13 cellular contexts compared by ENCODE assay signal in the genomic region with DNA sequence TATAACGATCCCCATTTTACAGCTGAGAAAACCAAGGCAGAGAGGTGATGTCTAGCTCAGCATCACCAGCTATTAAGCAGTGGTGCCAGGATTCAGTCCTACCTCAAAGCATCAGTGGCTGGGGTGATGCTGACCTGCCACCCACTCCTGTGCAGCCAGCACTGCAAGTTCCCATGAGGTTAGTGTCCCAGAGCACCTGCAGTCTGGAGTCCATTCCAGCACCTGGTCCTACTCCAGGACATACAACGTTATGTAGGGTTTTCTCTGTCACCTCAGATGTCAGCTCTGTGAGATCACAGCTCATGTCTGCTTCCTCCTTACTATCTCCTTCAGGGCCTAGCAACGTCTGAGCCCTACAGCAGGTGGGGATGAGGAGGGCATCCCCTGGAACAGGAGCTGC.
"Had no signal": no experiment of that assay in that cellular context is flagged by ENCODE, and none has a peak within 500 bp of the region (broad histone marks: within the 10 kb centered on the region; RNA-seq: fewer than 3 reads in every experiment).

No MANE protein-coding gene starts in this region.

- H3K79me2 ChIP-seq: hepatocyte had no signal

- H3K36me3 ChIP-seq: adrenal gland, ovary, SJCRH30, tibial nerve had no signal

- H3K4me1 ChIP-seq: adrenal gland, SJCRH30, tibial nerve had no signal

- H3K27ac ChIP-seq: adrenal gland, hepatocyte, ovary, SJCRH30, tibial nerve had no signal

- H3K9me3 ChIP-seq: adrenal gland, ovary, SJCRH30, tibial nerve had no signal

- DNase-seq: activated CD4-positive, alpha-beta T cell treated with anti-CD3 and anti-CD28 coated beads, Interleukin-2, amount 50 U/mL, for 48 hours; activated CD4-positive, CD25-positive, alpha-beta regulatory T cell treated with anti-CD3 and anti-CD28 coated beads, Interleukin-2, amount 50 U/mL, for 72 hours; activated naive CD4-positive, alpha-beta T cell treated with anti-CD3 and anti-CD28 coated beads, Interleukin-2, amount 50 U/mL, for 16 hours; cerebellar nuclear complex; dermis blood vessel endothelial cell; left cardiac atrium; SJCRH30; stimulated activated CD4-positive, alpha-beta T cell treated with anti-CD3 and anti-CD28 coated beads, Interleukin-4, amount 100 ng/mL, for 4 hours; SW 1271 had no signal

- H3K27me3 ChIP-seq: adrenal gland, hepatocyte, ovary, SJCRH30, tibial nerve had no signal

- H3K4me2 ChIP-seq: hepatocyte had no signal

- H2AFZ ChIP-seq: hepatocyte had no signal

- ATAC-seq: left cardiac atrium had no signal

- H3K4me3 ChIP-seq: adrenal gland, hepatocyte, ovary, SJCRH30, tibial nerve had no signal
